Comparison of ENCODE assay signal across 8 cellular contexts in genomic region chr2:68319397-68320117, GRCh38. TPM values are rescaled to one million over a fixed set of nuclear protein-coding genes. Genes with fewer than 3 reads are reported as not detected.
A peak's percentile ranks its signal among the peaks of the same experiment; 100 is the strongest.
DNase-seq lines count a peak whose midpoint lies in the region; ATAC-seq and TF ChIP-seq lines count a peak whose summit lies in the region.

TSS of gene CNRIP1 (minus strand) at chr2:68319949. CDS start at chr2:68319400, 549 bp downstream.

- H3K4me1 ChIP-seq in A673 (ENCODE audit: insufficient read depth, low read length, poor library complexity, severe bottlenecking) = peaks cover 10% of the 10 kb centered on the region

- H3K4me3 Mint-ChIP-seq in brain = peak within 1 kb of the TSS; percentile 84 to 98 (median 92)

- no peak for ATAC-seq in GM21423 (IDR thresholded peaks at IDR 0.05; ENCODE audit: unreplicated experiment)

- H3K27me3 ChIP-seq in A673 (replicated peaks; ENCODE audit: insufficient read depth, low read depth, low read length, poor library complexity) = no peaks in the 10 kb centered on the region

- peak within 1 kb of the TSS; percentile 92 to 99 (median 96) for H3K27ac Mint-ChIP-seq in brain

- peaks cover 26% of the 10 kb centered on the region for H3K36me3 ChIP-seq in A673 (ENCODE audit: insufficient read depth, low read length, poor library complexity, severe bottlenecking)

- no peaks in the 10 kb centered on the region for H3K9me3 ChIP-seq in A673 (ENCODE audit: low read depth, low read length, poor library complexity, severe bottlenecking)

- intact Hi-C loops in A673 (cut with micrococcal nuclease; ENCODE audit: unreplicated experiment) = no loop called here
- intact Hi-C loops in posterior cingulate gyrus (cut with DNase I) = no loop called here

- peak; percentile 88 for DNase-seq in A673 (ENCODE audit: low spot score)
- DNase-seq in GM10248 (ENCODE audit: extremely low spot score) = peak; percentile 33
- peak; percentile 78 for DNase-seq in NCI-H748 (lab: John Stamatoyannopoulos, UW; ENCODE audit: unreplicated experiment)
- peak; percentile 57 to 64 for DNase-seq in hippocampal formation (lab: John Stamatoyannopoulos, UW)
- peak; percentile 42 to 94 (median 66) for DNase-seq in posterior cingulate gyrus
- DNase-seq in OCI-M2 (lab: John Stamatoyannopoulos, UW; ENCODE audit: unreplicated experiment) = no peak

- POLR2A ChIA-PET in A673 (lab: Charles Lee; ENCODE audit: low non-redundant PET) (interaction anchor here (0.6 kb wide), 1 partner anchor 19 kb away, joined by 14 read pairs; no protein-coding TSS in a partner anchor), GM10248 (lab: Yijun Ruan, JAX) (no interaction called here)

- H3K27ac ChIP-seq in A673 (ENCODE audit: low read depth, low read length, poor library complexity, severe bottlenecking) = peak within 1 kb of the TSS; percentile 85

- CTCF ChIA-PET in A673 (lab: Charles Lee) = interaction anchor here (0.6 kb wide), 1 partner anchor 15 kb away, joined by 3 read pairs; no protein-coding TSS in a partner anchor
- CTCF ChIA-PET in GM10248 (lab: Yijun Ruan, JAX) = interaction anchor here (0.6 to 2.2 kb wide), 8 partner anchors 9 to 198 kb away, joined by 3 to 8 read pairs (median 3); no protein-coding TSS in a partner anchor

- no peak for TF ChIP-seq CTCF in A673 (conservative IDR thresholded peaks at IDR 0.05; ENCODE audit: low read depth, low read length)
- no peak for TF ChIP-seq CTCF in GM10248 (IDR thresholded peaks at IDR 0.05; ENCODE audit: control extremely low read depth, extremely low read depth, low read depth, missing control alignments)
- TF ChIP-seq CTCF in brain (conservative IDR thresholded peaks at IDR 0.05) = no peak

- peaks cover 45% of the 10 kb centered on the region for H3K4me1 Mint-ChIP-seq in brain

- peaks cover 29% of the 10 kb centered on the region for H3K27me3 Mint-ChIP-seq in brain

- peaks cover 0 to 4% (median under 1%) of the 10 kb centered on the region in 5 experiments for H3K9me3 Mint-ChIP-seq in brain

- peaks cover 31% of the 10 kb centered on the region for H3K36me3 Mint-ChIP-seq in brain

- no TSS peak for BruUV-seq in A673 (replicated peaks; lab: Mats Ljungman, UMichigan)

- H3K4me3 ChIP-seq in A673 (ENCODE audit: low read depth, low read length, poor library complexity, severe bottlenecking) = peak within 1 kb of the TSS; percentile 67

RNA-seq across cellular contexts. Expression of gene CNRIP1, which starts in this region (rescaled TPM):
- 18.4 and 22.2 TPM in 2 replicates for total RNA-seq in A673 (2021)
- 32.8 TPM for polyA plus RNA-seq in brain (ENCODE audit: insufficient read depth, low read depth, low replicate concordance)
